In the genomic region with DNA sequence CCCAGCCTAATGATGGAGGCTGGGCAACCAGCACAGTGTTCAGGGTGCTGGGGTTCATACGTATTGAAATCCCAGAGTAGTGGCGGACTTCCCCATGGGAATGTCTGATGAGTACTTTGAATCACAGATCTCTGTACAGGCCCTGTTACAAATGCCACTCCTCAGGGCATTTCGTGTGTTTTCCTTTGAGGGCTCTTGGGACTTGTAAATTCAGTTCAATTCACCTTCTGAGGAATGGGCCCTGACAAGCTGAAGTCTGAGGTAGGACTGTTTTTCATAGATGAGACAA, we compare ENCODE assay signal across 9 cellular contexts. TPM values are rescaled to one million over a fixed set of nuclear protein-coding genes. Genes with fewer than 3 reads are reported as not detected.
DNase-seq lines count a peak whose midpoint lies in the region; ATAC-seq, FAIRE-seq and TF ChIP-seq lines count a peak whose summit lies in the region.
"Had no signal": no experiment of that assay in that cellular context is flagged by ENCODE, and none has a peak within 500 bp of the region (broad histone marks: within the 10 kb centered on the region; RNA-seq: fewer than 3 reads in every experiment).

No MANE protein-coding gene starts in this region.

- H3K27ac ChIP-seq in RWPE2 (ENCODE audit: poor library complexity, severe bottlenecking) = peak overlapping the region; percentile 80

- no peaks in the 10 kb centered on the region for H3K27me3 Mint-ChIP-seq in activated T-cell treated with anti-CD3 and anti-CD28 coated beads, Interleukin-2, amount 50 U/mL, for 4 hours (ENCODE audit: low read depth)
- no peaks in the 10 kb centered on the region for H3K27me3 Mint-ChIP-seq in stimulated activated memory B cell treated with anti-CD40 and anti-IgM and Interleukin-4, amounts not matched to agents 10 μg/mL and 1 μg/mL and 100 μg/mL, for 72 hours

- H3K9me3 ChIP-seq in RWPE2 (ENCODE audit: severe bottlenecking) = peaks cover 5% of the 10 kb centered on the region

- TF ChIP-seq CTCF in RWPE2 (IDR thresholded peaks at IDR 0.05; ENCODE audit: poor library complexity, severe bottlenecking) (no peak), foreskin fibroblast (IDR thresholded peaks at IDR 0.05; ENCODE audit: low read depth, low read length) (no peak)

- peaks cover 37% of the 10 kb centered on the region for H3K4me1 Mint-ChIP-seq in activated T-cell treated with anti-CD3 and anti-CD28 coated beads, Interleukin-2, amount 50 U/mL, for 4 hours (ENCODE audit: low read depth)
- peaks cover 30% of the 10 kb centered on the region for H3K4me1 Mint-ChIP-seq in stimulated activated memory B cell treated with anti-CD40 and anti-IgM and Interleukin-4, amounts not matched to agents 10 μg/mL and 1 μg/mL and 100 μg/mL, for 72 hours

- H3K9me3 Mint-ChIP-seq in activated T-cell treated with anti-CD3 and anti-CD28 coated beads, Interleukin-2, amount 50 U/mL, for 4 hours = no peaks in the 10 kb centered on the region
- H3K9me3 Mint-ChIP-seq in stimulated activated memory B cell treated with anti-CD40 and anti-IgM and Interleukin-4, amounts not matched to agents 10 μg/mL and 1 μg/mL and 100 μg/mL, for 72 hours = no peaks in the 10 kb centered on the region

- DNase-seq in activated T-cell treated with anti-CD3 and anti-CD28 coated beads, Interleukin-2, amount 50 U/mL, for 4 hours = no peak
- DNase-seq in activated T-cell treated with anti-CD3 and anti-CD28 coated beads, Interleukin-2, amount 50 U/mL, for 1 hour = no peak
- DNase-seq in RWPE2 (ENCODE audit: low spot score) (no peak), foreskin fibroblast (no peak), RCC 7860 (ENCODE audit: low spot score) (no peak), HCEC 1CT (no peak)
- DNase-seq in stimulated activated CD8-positive, alpha-beta memory T cell treated with anti-CD3 and anti-CD28 coated beads, Interleukin-4, amount 100 ng/mL, for 48 hours = no peak

- peaks cover 14% of the 10 kb centered on the region for H3K4me1 ChIP-seq in RWPE2 (ENCODE audit: insufficient read depth, poor library complexity, severe bottlenecking)

- H3K27me3 ChIP-seq in RWPE2 (ENCODE audit: insufficient read depth, poor library complexity, severe bottlenecking) = no peaks in the 10 kb centered on the region

- no peak for FAIRE-seq in RCC 7860 (lab: Jason Lieb, UNC)

- H3K27ac Mint-ChIP-seq in stimulated activated memory B cell treated with anti-CD40 and anti-IgM and Interleukin-4, amounts not matched to agents 10 μg/mL and 1 μg/mL and 100 μg/mL, for 72 hours = peak overlapping the region; percentile 80

- H3K36me3 Mint-ChIP-seq in activated T-cell treated with anti-CD3 and anti-CD28 coated beads, Interleukin-2, amount 50 U/mL, for 4 hours (ENCODE audit: insufficient read depth) = peaks cover 21% of the 10 kb centered on the region
- peaks cover 24% of the 10 kb centered on the region for H3K36me3 Mint-ChIP-seq in stimulated activated memory B cell treated with anti-CD40 and anti-IgM and Interleukin-4, amounts not matched to agents 10 μg/mL and 1 μg/mL and 100 μg/mL, for 72 hours

- no peak for ATAC-seq in activated T-cell treated with anti-CD3 and anti-CD28 coated beads, Interleukin-2, amount 50 U/mL, for 4 hours
- no peak for ATAC-seq in RWPE2 (ENCODE audit: low read depth)
- no peak for ATAC-seq in stimulated activated memory B cell treated with anti-CD40 and anti-IgM and Interleukin-4, amounts not matched to agents 10 μg/mL and 1 μg/mL and 100 μg/mL, for 72 hours

- peaks cover 39% of the 10 kb centered on the region for H3K36me3 ChIP-seq in RWPE2 (ENCODE audit: low read depth)

- H3K4me3 ChIP-seq in RWPE2 (ENCODE audit: severe bottlenecking) = peak overlapping the region; percentile 74
- peak overlapping the region; percentile 61 to 86 for H3K4me3 ChIP-seq in foreskin fibroblast (ENCODE audit: low read depth in 1 of 2, low read length in 2 of 2)

- peak overlapping the region; percentile 91 for H3K4me3 Mint-ChIP-seq in activated T-cell treated with anti-CD3 and anti-CD28 coated beads, Interleukin-2, amount 50 U/mL, for 4 hours
- peak overlapping the region; percentile 83 for H3K4me3 Mint-ChIP-seq in stimulated activated memory B cell treated with anti-CD40 and anti-IgM and Interleukin-4, amounts not matched to agents 10 μg/mL and 1 μg/mL and 100 μg/mL, for 72 hours

RNA-seq across cellular contexts. Expression of gene RDH14, which starts 0.3 kb away (rescaled TPM):
- 10 to 100 TPM; 14.6 to 17.9 (median 16.0) TPM for total RNA-seq in activated T-cell treated with anti-CD3 and anti-CD28 coated beads, Interleukin-2, amount 50 U/mL, for 4 hours

RNA-seq across cellular contexts. Expression of gene NT5C1B, which starts 28.6 kb away (rescaled TPM):
- total RNA-seq in activated T-cell treated with anti-CD3 and anti-CD28 coated beads, Interleukin-2, amount 50 U/mL, for 4 hours = not detected
- total RNA-seq: glomerular endothelial cell had no signal
